ENCODE assay signal across 1 cellular context in genomic region chr6:111032493-111033140, GRCh38.
TF ChIP-seq lines count a peak whose summit lies in the region.

No MANE protein-coding gene starts in this region.

TF ChIP-seq in H1, 55 proteins besides CTCF, POLR2A, EP300 and RAD21:
- TF ChIP-seq MAX (IDR thresholded peaks at IDR 0.05) (no peak), SUZ12 (IDR thresholded peaks at IDR 0.05; ENCODE audit: low read length) (no peak), HDAC2 (IDR thresholded peaks at IDR 0.05; ENCODE audit: borderline replicate concordance in 1 of 2, low read depth in 2 of 2, low read length in 2 of 2) (no peak), CEBPB (IDR thresholded peaks at IDR 0.05; ENCODE audit: low read depth, low read length) (no peak), TCF12 (IDR thresholded peaks at IDR 0.05; ENCODE audit: low read depth, low read length) (no peak), TEAD4 (IDR thresholded peaks at IDR 0.05; ENCODE audit: low read depth, low read length) (no peak), E2F6 (IDR thresholded peaks at IDR 0.05) (no peak), CHD2 (IDR thresholded peaks at IDR 0.05; ENCODE audit: low read length) (no peak), SAP30 (IDR thresholded peaks at IDR 0.05; ENCODE audit: insufficient read depth, insufficient replicate concordance, low read length) (no peak), YY1 (IDR thresholded peaks at IDR 0.05; ENCODE audit: low read depth, low read length) (no peak)
